In genomic region chr4:98630804-98631454, GRCh38 we compare ENCODE assay signal across 1 cellular context.
TF ChIP-seq lines count a peak whose summit lies in the region.

No MANE protein-coding gene starts in this region.

TF ChIP-seq in IMR-90, 13 proteins besides CTCF, POLR2A, EP300 and RAD21:
- no peak for TF ChIP-seq BHLHE40 (IDR thresholded peaks at IDR 0.05; ENCODE audit: low read depth, low read length)
- no peak for TF ChIP-seq NFE2L2 (IDR thresholded peaks at IDR 0.05; ENCODE audit: low read depth, low read length)
